Comparison of ENCODE assay signal across 17 cellular contexts in the genomic region with DNA sequence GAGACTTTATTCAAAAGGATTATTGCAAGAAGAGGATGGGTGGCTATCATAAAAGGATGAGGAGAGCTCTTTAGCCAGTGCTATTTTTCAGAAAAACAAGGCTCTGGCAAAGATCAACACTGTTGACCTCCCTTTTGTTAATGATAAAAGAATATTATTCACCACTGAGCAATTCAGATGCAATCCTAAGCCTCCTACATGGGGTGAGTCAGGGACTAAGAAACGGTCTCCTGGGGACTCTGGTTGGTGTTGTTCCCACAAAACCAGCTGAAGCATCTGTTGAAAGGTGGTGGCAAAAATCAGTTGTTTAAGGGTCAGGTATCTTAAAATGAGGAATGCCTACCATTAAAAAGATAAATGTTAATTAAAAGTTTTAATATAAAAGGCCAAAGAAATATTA. TPM values are rescaled to one million over a fixed set of nuclear protein-coding genes. Genes with fewer than 3 reads are reported as not detected.
A peak's percentile ranks its signal among the peaks of the same experiment; 100 is the strongest.
DNase-seq lines count a peak whose midpoint lies in the region; ATAC-seq and TF ChIP-seq lines count a peak whose summit lies in the region.
"Had no signal": no experiment of that assay in that cellular context is flagged by ENCODE, and none has a peak within 500 bp of the region (broad histone marks: within the 10 kb centered on the region; RNA-seq: fewer than 3 reads in every experiment).

No MANE protein-coding gene starts in this region.

- H3K4me3 Mint-ChIP-seq in endodermal cell = no peak overlapping the region
- H3K4me3 Mint-ChIP-seq: activated T-helper 1 cell treated with anti-CD3 and anti-CD28 coated beads, Interleukin-12 subunit alpha, Interleukin-12 subunit beta, Interleukin-2, Interleukin-4 antibody, amounts not matched to agents 30 ng/mL and 10 ng/mL and 1 ng/mL, durations not matched to agents 14 hours and 24 hours and 36 hours; CD4-positive, alpha-beta memory T cell had no signal

- DNase-seq in ELR (ENCODE audit: low read depth) = peak; percentile 87
- peak; percentile 35 for DNase-seq in RKO (ENCODE audit: low spot score)
- DNase-seq in fibroblast of gingiva (ENCODE audit: low read depth) = peak; percentile 77
- peak; percentile 96 for DNase-seq in renal cortical epithelial cell (ENCODE audit: low read depth)
- DNase-seq in endodermal cell = no peak
- DNase-seq in activated CD4-positive, alpha-beta T cell treated with anti-CD3 and anti-CD28 coated beads for 48 hours = no peak
- DNase-seq in stimulated activated CD4-positive, alpha-beta T cell treated with anti-CD3 and anti-CD28 coated beads, Interleukin-15, amount 100 ng/mL, for 24 hours = no peak
- DNase-seq: activated CD4-positive, alpha-beta T cell treated with anti-CD3 and anti-CD28 coated beads, Interleukin-2, amount 50 U/mL, for 1 hour; CD4-positive, alpha-beta memory T cell; NCI-H1048; OCI-M1; stimulated activated CD4-positive, alpha-beta T cell treated with anti-CD3 and anti-CD28 coated beads, Interleukin-4, amount 100 ng/mL, for 4 hours; stimulated activated naive CD4-positive, alpha-beta T cell treated with Interleukin-2 at 50 U/mL for 16 hours had no signal

- H3K4me3 ChIP-seq in endodermal cell (ENCODE audit: low read length) = no peak overlapping the region
- H3K4me3 ChIP-seq: esophagus muscularis mucosa, prostate gland had no signal

- H3K9me3 ChIP-seq in endodermal cell (ENCODE audit: control insufficient read depth, low read length) = peaks cover 12% of the 10 kb centered on the region
- H3K9me3 ChIP-seq: esophagus muscularis mucosa, prostate gland had no signal

- peaks cover 11% of the 10 kb centered on the region for H3K27me3 Mint-ChIP-seq in endodermal cell (ENCODE audit: insufficient read depth)
- H3K27me3 Mint-ChIP-seq: CD4-positive, alpha-beta memory T cell had no signal

- 85% methylated on average over 1 of the region's 1 CpG; no CpG with 5 or more reads in 1 of the 2 experiments for WGBS in endodermal cell (ENCODE audit: insufficient coverage in 1 of 2, insufficient read length in 1 of 2), 2 experiments

- no peaks in the 10 kb centered on the region for H3K36me3 ChIP-seq in endodermal cell (ENCODE audit: control insufficient read depth, insufficient read depth, low read length)
- H3K36me3 ChIP-seq: esophagus muscularis mucosa, prostate gland had no signal

- no peak overlapping the region for H3K9ac ChIP-seq in endodermal cell (ENCODE audit: extremely low read depth, low read length, poor library complexity, severe bottlenecking)

- H3K36me3 Mint-ChIP-seq in endodermal cell (ENCODE audit: low read depth) = peaks cover 2% of the 10 kb centered on the region
- H3K36me3 Mint-ChIP-seq: CD4-positive, alpha-beta memory T cell had no signal

- no peak for ATAC-seq in GM19467 (IDR thresholded peaks at IDR 0.05; ENCODE audit: unreplicated experiment)

- H3K4me1 ChIP-seq in endodermal cell (ENCODE audit: control insufficient read depth, insufficient read depth, low read length) = no peaks in the 10 kb centered on the region
- H3K4me1 ChIP-seq: prostate gland had no signal

- H3K27ac ChIP-seq in endodermal cell (ENCODE audit: low read depth, low read length) = no peak overlapping the region
- H3K27ac ChIP-seq: esophagus muscularis mucosa, prostate gland had no signal

- H3K9me3 Mint-ChIP-seq in endodermal cell = peaks cover 13% of the 10 kb centered on the region
- H3K9me3 Mint-ChIP-seq: activated T-helper 1 cell treated with anti-CD3 and anti-CD28 coated beads, Interleukin-12 subunit alpha, Interleukin-12 subunit beta, Interleukin-2, Interleukin-4 antibody, amounts not matched to agents 30 ng/mL and 10 ng/mL and 1 ng/mL, durations not matched to agents 14 hours and 24 hours and 36 hours; CD4-positive, alpha-beta memory T cell had no signal

- TF ChIP-seq CTCF in endodermal cell (conservative IDR thresholded peaks at IDR 0.05) = no peak

- peaks cover 18% of the 10 kb centered on the region for H3K4me1 Mint-ChIP-seq in endodermal cell

- no peak overlapping the region for H3K27ac Mint-ChIP-seq in endodermal cell
- H3K27ac Mint-ChIP-seq: activated T-helper 1 cell treated with anti-CD3 and anti-CD28 coated beads, Interleukin-12 subunit alpha, Interleukin-12 subunit beta, Interleukin-2, Interleukin-4 antibody, amounts not matched to agents 30 ng/mL and 10 ng/mL and 1 ng/mL, durations not matched to agents 14 hours and 24 hours and 36 hours; CD4-positive, alpha-beta memory T cell had no signal

- no peaks in the 10 kb centered on the region for H3K27me3 ChIP-seq in endodermal cell (ENCODE audit: control insufficient read depth, insufficient read depth, low read length, poor library complexity, severe bottlenecking)

RNA-seq across cellular contexts. Expression of a gene that starts 7.7 kb away (rescaled TPM):
- total RNA-seq in renal cortical epithelial cell = 25.0 and 130 TPM in 2 replicates
- 10 to 100 TPM; 70.6 to 76.1 TPM for total RNA-seq in endodermal cell
- polyA plus RNA-seq in endodermal cell (2013, experiment 1 of 2) = 22.7 TPM
- polyA plus RNA-seq in endodermal cell (2013, experiment 2 of 2) = 22.9 TPM

RNA-seq across cellular contexts. Expression of a gene that starts 57.0 kb away (rescaled TPM):
- total RNA-seq in renal cortical epithelial cell = 56.6 and 71.0 TPM in 2 replicates
- 10 to 100 TPM; 16.5 to 17.4 TPM for total RNA-seq in endodermal cell
- 22.9 TPM for polyA plus RNA-seq in endodermal cell (2013, experiment 1 of 2)
- 21.8 TPM for polyA plus RNA-seq in endodermal cell (2013, experiment 2 of 2)

Comparison
In these comparisons a context has a peak if more than half of its experiments do, and no peak if none do; other contexts are left out.
1. DNase-seq: peak in ELR (single experiment), RKO (single experiment), fibroblast of gingiva (single experiment) and renal cortical epithelial cell (single experiment); none in endodermal cell (single experiment), activated CD4-positive, alpha-beta T cell treated with anti-CD3 and anti-CD28 coated beads for 48 hours (single experiment) and stimulated activated CD4-positive, alpha-beta T cell treated with anti-CD3 and anti-CD28 coated beads, Interleukin-15, amount 100 ng/mL, for 24 hours (single experiment).